1 cellular context compared by ENCODE assay signal in the genomic region with DNA sequence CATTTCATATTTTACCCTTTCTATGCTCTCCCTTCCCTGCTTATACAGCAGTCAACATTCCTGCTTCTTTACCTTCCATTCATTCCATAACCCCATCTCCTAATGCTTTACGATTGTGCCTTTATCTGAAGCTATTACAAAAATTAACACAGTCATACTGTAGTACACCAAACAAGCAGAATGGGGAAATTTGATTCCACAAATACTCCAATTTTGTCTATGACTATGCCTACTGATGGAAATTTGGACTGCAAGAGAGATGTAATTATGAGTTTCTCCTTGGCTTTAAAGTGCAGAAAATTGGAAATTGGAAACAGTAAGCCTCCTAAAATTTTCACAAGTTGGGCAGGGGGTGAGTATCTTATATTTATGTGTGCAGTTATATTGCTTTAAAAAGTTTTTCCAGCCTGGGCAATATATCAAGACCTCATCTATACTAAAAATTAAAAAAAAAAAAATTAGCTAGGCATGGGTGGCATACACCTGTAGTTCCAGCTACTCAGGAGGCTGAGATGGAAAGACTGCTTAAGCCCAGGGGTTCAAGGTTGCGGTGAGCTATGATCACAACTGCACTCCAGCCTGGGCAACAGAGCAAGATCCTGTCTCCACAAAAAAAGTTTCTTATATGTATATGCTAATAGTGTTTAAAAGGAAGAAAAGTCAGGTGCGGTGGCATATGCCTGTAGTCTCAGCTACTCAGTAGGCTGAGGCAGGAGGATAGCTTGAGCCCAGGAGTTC.
TF ChIP-seq lines count a peak whose summit lies in the region.

No MANE protein-coding gene starts in this region.

TF ChIP-seq in GM23338, 12 proteins besides CTCF, POLR2A, EP300 and RAD21 (continued from another document):
- TF ChIP-seq EZH2 (IDR thresholded peaks at IDR 0.05; ENCODE audit: low read depth, unreplicated experiment) (no peak), CREB1 (CRISPR knock-in tag; IDR thresholded peaks at IDR 0.05; ENCODE audit: low read depth) (no peak), ZNF114 (CRISPR knock-in tag; IDR thresholded peaks at IDR 0.05) (no peak), EZH2phosphoT487 (IDR thresholded peaks at IDR 0.05; ENCODE audit: unreplicated experiment) (no peak), NANOG (IDR thresholded peaks at IDR 0.05; ENCODE audit: borderline replicate concordance) (no peak)
- TF ChIP-seq, protein P1, sequence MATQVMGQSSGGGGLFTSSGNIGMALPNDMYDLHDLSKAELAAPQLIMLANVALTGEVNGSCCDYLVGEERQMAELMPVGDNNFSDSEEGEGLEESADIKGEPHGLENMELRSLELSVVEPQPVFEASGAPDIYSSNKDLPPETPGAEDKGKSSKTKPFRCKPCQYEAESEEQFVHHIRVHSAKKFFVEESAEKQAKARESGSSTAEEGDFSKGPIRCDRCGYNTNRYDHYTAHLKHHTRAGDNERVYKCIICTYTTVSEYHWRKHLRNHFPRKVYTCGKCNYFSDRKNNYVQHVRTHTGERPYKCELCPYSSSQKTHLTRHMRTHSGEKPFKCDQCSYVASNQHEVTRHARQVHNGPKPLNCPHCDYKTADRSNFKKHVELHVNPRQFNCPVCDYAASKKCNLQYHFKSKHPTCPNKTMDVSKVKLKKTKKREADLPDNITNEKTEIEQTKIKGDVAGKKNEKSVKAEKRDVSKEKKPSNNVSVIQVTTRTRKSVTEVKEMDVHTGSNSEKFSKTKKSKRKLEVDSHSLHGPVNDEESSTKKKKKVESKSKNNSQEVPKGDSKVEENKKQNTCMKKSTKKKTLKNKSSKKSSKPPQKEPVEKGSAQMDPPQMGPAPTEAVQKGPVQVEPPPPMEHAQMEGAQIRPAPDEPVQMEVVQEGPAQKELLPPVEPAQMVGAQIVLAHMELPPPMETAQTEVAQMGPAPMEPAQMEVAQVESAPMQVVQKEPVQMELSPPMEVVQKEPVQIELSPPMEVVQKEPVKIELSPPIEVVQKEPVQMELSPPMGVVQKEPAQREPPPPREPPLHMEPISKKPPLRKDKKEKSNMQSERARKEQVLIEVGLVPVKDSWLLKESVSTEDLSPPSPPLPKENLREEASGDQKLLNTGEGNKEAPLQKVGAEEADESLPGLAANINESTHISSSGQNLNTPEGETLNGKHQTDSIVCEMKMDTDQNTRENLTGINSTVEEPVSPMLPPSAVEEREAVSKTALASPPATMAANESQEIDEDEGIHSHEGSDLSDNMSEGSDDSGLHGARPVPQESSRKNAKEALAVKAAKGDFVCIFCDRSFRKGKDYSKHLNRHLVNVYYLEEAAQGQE (IDR thresholded peaks at IDR 0.05; ENCODE audit: unreplicated experiment) = no peak
- TF ChIP-seq, protein P2, sequence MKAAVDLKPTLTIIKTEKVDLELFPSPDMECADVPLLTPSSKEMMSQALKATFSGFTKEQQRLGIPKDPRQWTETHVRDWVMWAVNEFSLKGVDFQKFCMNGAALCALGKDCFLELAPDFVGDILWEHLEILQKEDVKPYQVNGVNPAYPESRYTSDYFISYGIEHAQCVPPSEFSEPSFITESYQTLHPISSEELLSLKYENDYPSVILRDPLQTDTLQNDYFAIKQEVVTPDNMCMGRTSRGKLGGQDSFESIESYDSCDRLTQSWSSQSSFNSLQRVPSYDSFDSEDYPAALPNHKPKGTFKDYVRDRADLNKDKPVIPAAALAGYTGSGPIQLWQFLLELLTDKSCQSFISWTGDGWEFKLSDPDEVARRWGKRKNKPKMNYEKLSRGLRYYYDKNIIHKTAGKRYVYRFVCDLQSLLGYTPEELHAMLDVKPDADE (IDR thresholded peaks at IDR 0.05) = no peak
